Comparison of ENCODE assay signal across 8 cellular contexts in the genomic region with DNA sequence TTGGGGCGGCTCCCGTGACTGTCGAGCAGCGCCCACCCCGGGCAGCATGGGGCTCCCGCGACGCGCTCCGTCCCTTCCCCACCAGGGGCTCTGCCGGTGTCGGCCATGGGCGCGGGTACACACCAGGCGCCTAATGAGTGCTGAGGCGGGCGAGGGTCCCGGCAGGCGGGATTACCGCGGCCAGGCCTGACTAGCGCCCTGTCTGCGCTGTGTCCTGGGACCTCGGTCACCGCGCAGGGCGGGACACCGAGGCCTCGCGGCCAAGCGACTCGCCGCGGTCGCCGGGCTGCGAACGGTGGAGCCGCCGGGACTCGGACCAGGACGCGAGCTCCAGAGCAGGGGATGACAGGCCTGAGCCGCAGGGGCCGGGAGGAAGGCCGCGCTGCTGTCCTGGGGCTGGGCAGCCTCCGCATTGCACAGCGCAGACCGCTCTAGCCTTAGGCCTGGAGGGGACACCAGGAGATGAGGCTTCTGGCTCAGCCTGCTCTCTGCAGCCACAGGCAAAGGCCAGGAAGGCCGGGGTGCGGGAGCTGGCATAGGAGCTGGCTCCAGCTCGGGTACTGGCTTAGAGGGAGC. TPM values are rescaled to one million over a fixed set of nuclear protein-coding genes. Genes with fewer than 3 reads are reported as not detected.
DNase-seq lines count a peak whose midpoint lies in the region; FAIRE-seq and TF ChIP-seq lines count a peak whose summit lies in the region.

No MANE protein-coding gene starts in this region.

- H3K27ac ChIP-seq in OCI-LY7 (ENCODE audit: low read depth, low read length, poor library complexity, severe bottlenecking) (peak overlapping the region; percentile 6), dorsolateral prefrontal cortex (peak overlapping the region in 54 of 59 donors; percentile 1 to 93 (median 70)), transverse colon (peak overlapping the region; percentile 80 to 86 (median 84))

- no peak for FAIRE-seq in GM12892 (lab: Jason Lieb, UNC)

- peak overlapping the region; percentile 76 for H3K4me2 ChIP-seq in OCI-LY7 (ENCODE audit: low read length)

- H3K9me3 ChIP-seq in OCI-LY7 (ENCODE audit: low read length) (no peaks in the 10 kb centered on the region), transverse colon (no peaks in the 10 kb centered on the region)

- peak overlapping the region; percentile 100 for H3K4me3 ChIP-seq in OCI-LY7 (ENCODE audit: low read depth, low read length, poor library complexity, severe bottlenecking)
- peak overlapping the region; percentile 63 to 100 (median 89) for H3K4me3 ChIP-seq in dorsolateral prefrontal cortex
- H3K4me3 ChIP-seq in transverse colon: peak overlapping the region; percentile 14 to 90 (median 68)

- intact Hi-C loops in OCI-LY7 (cut with micrococcal nuclease; ENCODE audit: unreplicated experiment) (no loop called here), dorsolateral prefrontal cortex (cut with DNase I) (loop anchor here (2.0 to 10.0 kb wide), 2 partner anchors 244 to 246 kb away; partner anchors contain the start of gene SEC16A (in 2 of the 2)), transverse colon (cut with DNase I; ENCODE audit: low total_unique reads) (loop anchor here (5.0 kb wide), 1 partner anchor 41 kb away; the partner anchor contains the start of gene AGPAT2)

- no peaks in the 10 kb centered on the region for H3K9me2 ChIP-seq in OCI-LY7 (ENCODE audit: insufficient read depth, low read length)

- BruUV-seq in OCI-LY7 (replicated peaks; lab: Mats Ljungman, UMichigan): no TSS peak

- TF ChIP-seq POLR2A in transverse colon (IDR thresholded peaks at IDR 0.05) (no peak), GM12892 (IDR thresholded peaks at IDR 0.05; ENCODE audit: low read depth, low read length) (no peak)

- CTCF ChIA-PET in OCI-LY7 (lab: Charles Lee; ENCODE audit: unreplicated experiment): interaction anchor here (0.6 kb wide), 1 partner anchor 303 kb away, joined by 5 read pairs; no protein-coding TSS in a partner anchor

- H3K27me3 ChIP-seq in dorsolateral prefrontal cortex (no peaks in the 10 kb centered on the region), transverse colon (no peaks in the 10 kb centered on the region)

- peaks cover 26% of the 10 kb centered on the region for H4K20me1 ChIP-seq in OCI-LY7 (ENCODE audit: insufficient read depth, low read length)

- TF ChIP-seq EP300 in transverse colon (IDR thresholded peaks at IDR 0.05; ENCODE audit: low read depth): no peak

- H3K4me1 ChIP-seq in OCI-LY7 (ENCODE audit: insufficient read depth, low read length, poor library complexity, severe bottlenecking) (peaks cover 32% of the 10 kb centered on the region), transverse colon (peaks cover 15 to 34% (median 27%) of the 10 kb centered on the region in 4 donors)

- 1% methylated on average over 43 of the region's 53 CpGs; no CpG with 5 or more reads in 1 of the 2 donors for WGBS in transverse colon (ENCODE audit: low coverage in 1 of 2), 2 donors

- TF ChIP-seq CTCF in OCI-LY7 (conservative IDR thresholded peaks at IDR 0.05; ENCODE audit: low read length) (no peak), dorsolateral prefrontal cortex (IDR thresholded peaks at IDR 0.05 in 54 of 56, conservative IDR thresholded peaks at IDR 0.05 in 2 of 56; ENCODE audit: low read depth in 1 of 56, partially characterized antibody in 56 of 56) (no peak), transverse colon (IDR thresholded peaks at IDR 0.05) (no peak)

- POLR2A ChIA-PET in OCI-LY7 (lab: Charles Lee): interaction anchor here (0.6 to 0.7 kb wide), 2 partner anchors 10 to 824 kb away, joined by 3 to 4 read pairs; no protein-coding TSS in a partner anchor

- H3K36me3 ChIP-seq in OCI-LY7 (ENCODE audit: insufficient read depth, low read length) (peaks cover 42% of the 10 kb centered on the region), transverse colon (peaks cover 0 to 15% (median 6%) of the 10 kb centered on the region in 4 donors)

- DNase-seq in NCI-H1417 (lab: John Stamatoyannopoulos, UW) (peak in 2 of 3 experiments; percentile 62), NCI-H1417 treated with DMSO at 0.1 percent for 48 hours (lab: John Stamatoyannopoulos, UW) (no peak), HCEC 1CT (peak; percentile 20), OCI-LY7 (ENCODE audit: low spot score) (peak; percentile 32), dorsolateral prefrontal cortex (peak in 3 of 10 donors; percentile 40 to 66 (median 47)), lung microvascular endothelial cell (ENCODE audit: low read depth in 2 of 2) (peak; percentile 50 to 67), transverse colon (peak; percentile 31), GM12892 (ENCODE audit: insufficient read length) (no peak)

- H3K79me2 ChIP-seq in OCI-LY7 (ENCODE audit: insufficient read depth, low read depth, low read length): peaks cover 41% of the 10 kb centered on the region

- peak overlapping the region; percentile 60 for H2AFZ ChIP-seq in OCI-LY7 (ENCODE audit: low read length)

- in situ Hi-C loops in transverse colon (cut with MboI; ENCODE audit: low pct_ligation_motif_present in 1 of 4, low pct_unique_long_range_greater_than_20kb in 1 of 4, low sequenced_read_pairs in 3 of 4): no loop called here

RNA-seq across cellular contexts. Expression of gene LCN10, which starts 14.1 kb away (rescaled TPM):
- total RNA-seq in OCI-LY7 (2014; rRNA removed; shearing (Covaris generic)): not detected in 2 replicates
- not detected in 2 replicates for total RNA-seq in OCI-LY7 (2022)
- 1 to 10 TPM in 76 of 120 experiments, under 1 TPM in 39, not detected in 5; 0.14 to 8.5 (median 1.5) TPM for total RNA-seq in dorsolateral prefrontal cortex
- total RNA-seq in lung microvascular endothelial cell: not detected in 2 replicates
- 10 to 100 TPM in 1 of 4 donors, 1 to 10 TPM in 2, under 1 TPM in 1; 0.96 to 33.6 (median 3.3) TPM for total RNA-seq in transverse colon
- 2.4 TPM for polyA plus RNA-seq in GM12892 (2012; ENCODE audit: missing spikeins)

RNA-seq across cellular contexts. Expression of gene DIPK1B, which starts 16.3 kb away (rescaled TPM):
- total RNA-seq in OCI-LY7 (2014; rRNA removed; shearing (Covaris generic)): 13.3 and 13.9 TPM in 2 replicates
- total RNA-seq in OCI-LY7 (2022): 0.30 and 0.74 TPM in 2 replicates
- total RNA-seq in dorsolateral prefrontal cortex: 10 to 100 TPM; 12.6 to 48.9 (median 34.9) TPM
- total RNA-seq in lung microvascular endothelial cell: 64.7 and 91.1 TPM in 2 replicates
- total RNA-seq in transverse colon: 10 to 100 TPM in 1 of 4 donors, 1 to 10 TPM in 3; 3.5 to 12.3 (median 3.9) TPM
- 0.36 TPM for polyA plus RNA-seq in GM12892 (2012; ENCODE audit: missing spikeins)

RNA-seq across cellular contexts. Expression of gene LCN6, which starts 19.7 kb away (rescaled TPM):
- not detected in 2 replicates for total RNA-seq in OCI-LY7 (2014; rRNA removed; shearing (Covaris generic))
- total RNA-seq in OCI-LY7 (2022) (not detected in 2 replicates), dorsolateral prefrontal cortex (10 to 100 TPM in 1 of 120 experiments, 1 to 10 TPM in 70, under 1 TPM in 6, not detected in 43; 0.52 to 10.9 (median 2.1) TPM), lung microvascular endothelial cell (not detected in 2 replicates), transverse colon (1 to 10 TPM in 2 of 4 donors, not detected in 2; 1.1 to 2.9 TPM)
- not detected for polyA plus RNA-seq in GM12892 (2012; ENCODE audit: missing spikeins)

RNA-seq across cellular contexts. Expression of gene LCN8, which starts 29.4 kb away (rescaled TPM):
- total RNA-seq in OCI-LY7 (2014; rRNA removed; shearing (Covaris generic)): not detected in 2 replicates
- total RNA-seq in OCI-LY7 (2022) (not detected in 2 replicates), dorsolateral prefrontal cortex (1 to 10 TPM in 16 of 120 experiments, under 1 TPM in 58, not detected in 46; 0.16 to 2.8 (median 0.72) TPM), lung microvascular endothelial cell (not detected in 2 replicates), transverse colon (not detected)
- polyA plus RNA-seq in GM12892 (2012; ENCODE audit: missing spikeins): not detected

RNA-seq across cellular contexts. Expression of gene LCN15, which starts 35.7 kb away (rescaled TPM):
- not detected in 2 replicates for total RNA-seq in OCI-LY7 (2014; rRNA removed; shearing (Covaris generic))
- total RNA-seq in OCI-LY7 (2022) (not detected in 2 replicates), dorsolateral prefrontal cortex (10 to 100 TPM in 2 of 120 experiments, 1 to 10 TPM in 108, under 1 TPM in 10; 0.32 to 11.1 (median 3.0) TPM), lung microvascular endothelial cell (0.22 TPM in 1 of 2 replicates, not detected in the other), transverse colon (10 to 100 TPM in 1 of 4 donors, 1 to 10 TPM in 1, not detected in 2; 6.4 to 11.9 TPM)
- polyA plus RNA-seq in GM12892 (2012; ENCODE audit: missing spikeins): not detected

Comparison
In these comparisons a context has a peak if more than half of its experiments do, and no peak if none do; other contexts are left out.
1. DNase-seq: peak in NCI-H1417 (2 of 3), HCEC 1CT (single experiment), OCI-LY7 (single experiment), lung microvascular endothelial cell (2 of 2) and transverse colon (single experiment); none in NCI-H1417 treated with DMSO at 0.1 percent for 48 hours (single experiment) and GM12892 (single experiment).
2. H3K27ac ChIP-seq: peak in every context shown above with its lines; median percentile 84 in transverse colon; 70 in dorsolateral prefrontal cortex; 6 in OCI-LY7.
3. Peak in every context shown above with its lines, with median percentiles within 50 percentile points of each other: H3K4me3 ChIP-seq.